In the genomic region with DNA sequence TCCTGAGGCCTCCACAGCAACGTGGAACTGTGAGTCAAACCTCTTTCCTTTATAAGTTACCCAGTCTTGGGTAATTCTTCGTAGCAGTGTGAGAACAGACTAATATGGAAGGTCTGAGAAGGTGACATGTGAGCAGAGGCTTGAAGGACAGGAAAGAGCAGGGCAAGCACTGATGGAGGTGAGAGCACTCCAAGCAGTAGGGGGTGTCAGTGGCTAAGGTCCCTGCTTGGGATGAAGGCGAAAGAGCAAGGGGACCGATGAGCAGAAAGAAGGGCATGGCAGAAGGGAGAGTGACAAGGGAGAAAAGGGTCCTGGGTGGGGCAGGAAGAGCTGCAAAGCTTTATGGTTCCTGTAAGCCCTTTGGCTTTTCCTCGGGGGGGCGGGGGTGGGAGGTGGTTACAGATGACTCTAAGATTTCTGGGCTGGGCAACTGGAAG, we compare ENCODE assay signal across 18 cellular contexts. TPM values are rescaled to one million over a fixed set of nuclear protein-coding genes. Genes with fewer than 3 reads are reported as not detected.
A peak's percentile ranks its signal among the peaks of the same experiment; 100 is the strongest.
DNase-seq lines count a peak whose midpoint lies in the region; ATAC-seq and TF ChIP-seq lines count a peak whose summit lies in the region.
"Had no signal": no experiment of that assay in that cellular context is flagged by ENCODE, and none has a peak within 500 bp of the region (broad histone marks: within the 10 kb centered on the region; RNA-seq: fewer than 3 reads in every experiment).

No MANE protein-coding gene starts in this region.

- H3K27me3 Mint-ChIP-seq in T-helper 17 cell (no peaks in the 10 kb centered on the region), neural crest cell (ENCODE audit: low read depth) (peaks cover 44% of the 10 kb centered on the region)
- no peaks in the 10 kb centered on the region for H3K27me3 Mint-ChIP-seq in activated T-helper 2 cell treated with anti-CD3 and anti-CD28 coated beads, Interferon-gamma antibody, Interleukin-2, Interleukin-4, amounts not matched to agents 10 μg/mL and 5 μg/mL and 100 μg/mL, durations not matched to agents 14 hours and 24 hours and 36 hours (ENCODE audit: low read depth)

- intact Hi-C loops in activated T-helper 2 cell treated with anti-CD3 and anti-CD28 coated beads, Interferon-gamma antibody, Interleukin-2, Interleukin-4, amounts not matched to agents 10 μg/mL and 5 μg/mL and 100 μg/mL, durations not matched to agents 14 hours and 24 hours and 36 hours (cut with micrococcal nuclease), result loop anchor here (5.0 to 10.0 kb wide), 4 partner anchors 134 to 1126 kb away; a partner anchor contains a TSS
- intact Hi-C loops in OCI-LY7 (cut with micrococcal nuclease; ENCODE audit: unreplicated experiment), result no loop called here

- H3K4me1 ChIP-seq in OCI-LY7 (ENCODE audit: insufficient read depth, low read length, poor library complexity, severe bottlenecking), result no peaks in the 10 kb centered on the region

- H3K27ac Mint-ChIP-seq in T-helper 17 cell, result peak overlapping the region; percentile 96
- H3K27ac Mint-ChIP-seq in activated T-helper 2 cell treated with anti-CD3 and anti-CD28 coated beads, Interferon-gamma antibody, Interleukin-2, Interleukin-4, amounts not matched to agents 10 μg/mL and 5 μg/mL and 100 μg/mL, durations not matched to agents 14 hours and 24 hours and 36 hours, result peak overlapping the region; percentile 98
- no peak overlapping the region for H3K27ac Mint-ChIP-seq in neural crest cell (ENCODE audit: unreplicated experiment)
- H3K27ac Mint-ChIP-seq: HFFc6 had no signal

- H3K36me3 Mint-ChIP-seq in T-helper 17 cell (ENCODE audit: low read depth), result peaks cover 9% of the 10 kb centered on the region
- peaks cover 29% of the 10 kb centered on the region for H3K36me3 Mint-ChIP-seq in activated T-helper 2 cell treated with anti-CD3 and anti-CD28 coated beads, Interferon-gamma antibody, Interleukin-2, Interleukin-4, amounts not matched to agents 10 μg/mL and 5 μg/mL and 100 μg/mL, durations not matched to agents 14 hours and 24 hours and 36 hours (ENCODE audit: low read depth)
- H3K36me3 Mint-ChIP-seq in neural crest cell (ENCODE audit: low read depth), result no peaks in the 10 kb centered on the region

- BruUV-seq in OCI-LY7 (replicated peaks; lab: Mats Ljungman, UMichigan), result no TSS peak

- peak; percentile 62 for DNase-seq in GF-D8 (lab: John Stamatoyannopoulos, UW)
- no peak for DNase-seq in T-helper 17 cell
- peak; percentile 18 for DNase-seq in activated T-helper 2 cell treated with anti-CD3 and anti-CD28 coated beads, Interferon-gamma antibody, Interleukin-2, Interleukin-4, amounts not matched to agents 10 μg/mL and 5 μg/mL and 100 μg/mL, durations not matched to agents 14 hours and 24 hours and 36 hours (ENCODE audit: low spot score)
- no peak for DNase-seq in neural crest cell (ENCODE audit: low read depth, low spot score)
- no peak for DNase-seq in OCI-LY7 (ENCODE audit: low spot score)
- no peak for DNase-seq in SHP77 (lab: John Stamatoyannopoulos, UW)
- DNase-seq in EL, result no peak
- DNase-seq: C1 segment of cervical spinal cord; effector CD8-positive, alpha-beta T cell; HFFc6; hippocampal formation; NCI-H1417 treated with DMSO at 0.1 percent for 48 hours; NCI-H345; posterior cingulate gyrus; substantia nigra had no signal

- no peak overlapping the region for H2AFZ ChIP-seq in OCI-LY7 (ENCODE audit: low read length)

- H3K4me1 Mint-ChIP-seq in T-helper 17 cell, result peaks cover 77% of the 10 kb centered on the region
- peaks cover 71% of the 10 kb centered on the region for H3K4me1 Mint-ChIP-seq in activated T-helper 2 cell treated with anti-CD3 and anti-CD28 coated beads, Interferon-gamma antibody, Interleukin-2, Interleukin-4, amounts not matched to agents 10 μg/mL and 5 μg/mL and 100 μg/mL, durations not matched to agents 14 hours and 24 hours and 36 hours (ENCODE audit: low read depth)
- H3K4me1 Mint-ChIP-seq in neural crest cell, result peaks cover 13% of the 10 kb centered on the region

- peak overlapping the region; percentile 89 for H3K4me3 Mint-ChIP-seq in T-helper 17 cell
- peak overlapping the region; percentile 71 for H3K4me3 Mint-ChIP-seq in activated T-helper 2 cell treated with anti-CD3 and anti-CD28 coated beads, Interferon-gamma antibody, Interleukin-2, Interleukin-4, amounts not matched to agents 10 μg/mL and 5 μg/mL and 100 μg/mL, durations not matched to agents 14 hours and 24 hours and 36 hours (ENCODE audit: low read depth)
- peak overlapping the region; percentile 35 for H3K4me3 Mint-ChIP-seq in neural crest cell
- H3K4me3 Mint-ChIP-seq: HFFc6 had no signal

- no peak overlapping the region for H3K27ac ChIP-seq in OCI-LY7 (ENCODE audit: low read depth, low read length, poor library complexity, severe bottlenecking)
- H3K27ac ChIP-seq: SJSA1 had no signal

- H4K20me1 ChIP-seq in OCI-LY7 (ENCODE audit: insufficient read depth, low read length), result no peaks in the 10 kb centered on the region

- no peaks in the 10 kb centered on the region for H3K79me2 ChIP-seq in OCI-LY7 (ENCODE audit: insufficient read depth, low read depth, low read length)

- POLR2A ChIA-PET in OCI-LY7 (lab: Charles Lee), result no interaction called here

- ATAC-seq in T-helper 17 cell, result peak; percentile 28
- no peak for ATAC-seq in GM19397 (IDR thresholded peaks at IDR 0.05; ENCODE audit: unreplicated experiment)
- ATAC-seq: GM12878 had no signal

- CTCF ChIA-PET in OCI-LY7 (lab: Charles Lee; ENCODE audit: unreplicated experiment), result interaction anchor here (0.6 kb wide), 1 partner anchor 44 kb away, joined by 4 read pairs; no protein-coding TSS in a partner anchor

- TF ChIP-seq CTCF in neural crest cell (conservative IDR thresholded peaks at IDR 0.05) (no peak), OCI-LY7 (conservative IDR thresholded peaks at IDR 0.05; ENCODE audit: low read length) (no peak)

- no peaks in the 10 kb centered on the region for H3K9me2 ChIP-seq in OCI-LY7 (ENCODE audit: insufficient read depth, low read length)

- H3K4me3 ChIP-seq in OCI-LY7 (ENCODE audit: low read depth, low read length, poor library complexity, severe bottlenecking), result no peak overlapping the region
- H3K4me3 ChIP-seq: GM12878, SJSA1 had no signal

- no peaks in the 10 kb centered on the region for H3K9me3 Mint-ChIP-seq in activated T-helper 2 cell treated with anti-CD3 and anti-CD28 coated beads, Interferon-gamma antibody, Interleukin-2, Interleukin-4, amounts not matched to agents 10 μg/mL and 5 μg/mL and 100 μg/mL, durations not matched to agents 14 hours and 24 hours and 36 hours
- no peaks in the 10 kb centered on the region for H3K9me3 Mint-ChIP-seq in neural crest cell
- H3K9me3 Mint-ChIP-seq: HFFc6 had no signal

- H3K4me2 ChIP-seq in OCI-LY7 (ENCODE audit: low read length), result no peak overlapping the region

- no peaks in the 10 kb centered on the region for H3K36me3 ChIP-seq in OCI-LY7 (ENCODE audit: insufficient read depth, low read length)
- H3K36me3 ChIP-seq: SJSA1 had no signal

- no peaks in the 10 kb centered on the region for H3K9me3 ChIP-seq in T-helper 17 cell (ENCODE audit: control insufficient read depth, low read length, poor library complexity, severe bottlenecking)
- H3K9me3 ChIP-seq in OCI-LY7 (ENCODE audit: low read length), result no peaks in the 10 kb centered on the region
- H3K9me3 ChIP-seq: SJSA1 had no signal

RNA-seq across cellular contexts. Expression of a gene that starts 3.5 kb away (rescaled TPM):
- total RNA-seq in T-helper 17 cell (10 to 100 TPM; 41.4 to 63.7 TPM), neural crest cell (8.9 TPM in 2 replicates), OCI-LY7 (2022) (not detected in 2 replicates)
- total RNA-seq in activated T-helper 2 cell treated with anti-CD3 and anti-CD28 coated beads, Interferon-gamma antibody, Interleukin-2, Interleukin-4, amounts not matched to agents 10 μg/mL and 5 μg/mL and 100 μg/mL, durations not matched to agents 14 hours and 24 hours and 36 hours, result 17.3 and 17.9 TPM in 2 replicates
- not detected in 2 replicates for total RNA-seq in OCI-LY7 (2014; rRNA removed; shearing (Covaris generic))

RNA-seq across cellular contexts. Expression of a gene that starts 31.9 kb away (rescaled TPM):
- total RNA-seq in T-helper 17 cell (1 to 10 TPM; 1.0 TPM), neural crest cell (9.4 and 10.4 TPM in 2 replicates), OCI-LY7 (2022) (not detected in 2 replicates)
- 0.62 and 0.94 TPM in 2 replicates for total RNA-seq in activated T-helper 2 cell treated with anti-CD3 and anti-CD28 coated beads, Interferon-gamma antibody, Interleukin-2, Interleukin-4, amounts not matched to agents 10 μg/mL and 5 μg/mL and 100 μg/mL, durations not matched to agents 14 hours and 24 hours and 36 hours
- total RNA-seq in OCI-LY7 (2014; rRNA removed; shearing (Covaris generic)), result not detected in 2 replicates
- total RNA-seq: GM12878, HFFc6, SJSA1 had no signal

Comparison
In these comparisons a context has a peak if more than half of its experiments do, and no peak if none do; other contexts are left out.
1. DNase-seq: peak in GF-D8 (single experiment) and activated T-helper 2 cell treated with anti-CD3 and anti-CD28 coated beads, Interferon-gamma antibody, Interleukin-2, Interleukin-4, amounts not matched to agents 10 μg/mL and 5 μg/mL and 100 μg/mL, durations not matched to agents 14 hours and 24 hours and 36 hours (single experiment); none in T-helper 17 cell (0 of 3), neural crest cell (single experiment), OCI-LY7 (single experiment), SHP77 (0 of 2) and EL (single experiment).
2. H3K4me3 Mint-ChIP-seq: peak in every context shown above with its lines; median percentile 89 in T-helper 17 cell; 71 in activated T-helper 2 cell treated with anti-CD3 and anti-CD28 coated beads, Interferon-gamma antibody, Interleukin-2, Interleukin-4, amounts not matched to agents 10 μg/mL and 5 μg/mL and 100 μg/mL, durations not matched to agents 14 hours and 24 hours and 36 hours; 35 in neural crest cell.